ENCODE assay signal across 9 cellular contexts in the genomic region with DNA sequence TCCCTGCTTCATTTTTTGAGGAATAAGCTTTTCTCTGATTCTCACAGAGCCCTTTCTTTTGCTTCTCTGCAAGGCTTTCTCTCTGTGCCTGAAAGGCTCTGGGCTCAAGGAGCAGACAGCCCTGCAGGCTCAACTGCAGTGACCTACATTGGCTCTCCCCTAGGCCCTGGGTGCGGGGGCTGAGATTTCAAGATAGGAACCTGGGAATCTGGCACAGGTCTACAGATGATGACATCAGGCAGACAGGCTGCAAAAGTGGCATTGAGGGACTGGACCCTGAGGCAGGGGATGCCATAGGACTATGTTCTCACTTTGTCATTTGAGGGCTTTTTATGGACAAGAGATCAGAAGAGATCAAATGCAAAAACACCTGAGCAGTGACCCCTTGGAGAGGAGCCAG. TPM values are rescaled to one million over a fixed set of nuclear protein-coding genes. Genes with fewer than 3 reads are reported as not detected.
DNase-seq lines count a peak whose midpoint lies in the region; ATAC-seq, FAIRE-seq and TF ChIP-seq lines count a peak whose summit lies in the region.
"Had no signal": no experiment of that assay in that cellular context is flagged by ENCODE, and none has a peak within 500 bp of the region (broad histone marks: within the 10 kb centered on the region; RNA-seq: fewer than 3 reads in every experiment).

No MANE protein-coding gene starts in this region.

- peak overlapping the region; percentile 65 for H3K4me3 Mint-ChIP-seq in T-helper 17 cell

- no peak overlapping the region for H3K4me3 ChIP-seq in hepatocyte

- DNase-seq in ELF-1 (ENCODE audit: low read depth, low spot score) (peak; percentile 56), T-helper 17 cell (no peak), hepatocyte (ENCODE audit: low spot score) (no peak), sciatic nerve (ENCODE audit: low spot score) (peak; percentile 63), NCI-H1105 (lab: John Stamatoyannopoulos, UW) (no peak), NCI-H1694 (lab: John Stamatoyannopoulos, UW) (no peak), GM12891 (ENCODE audit: insufficient read length, low spot score) (no peak), cerebellar nuclear complex (lab: John Stamatoyannopoulos, UW) (no peak)

- peaks cover 70% of the 10 kb centered on the region for H3K4me1 Mint-ChIP-seq in T-helper 17 cell

- H3K9me3 ChIP-seq in T-helper 17 cell (ENCODE audit: control insufficient read depth, low read length, poor library complexity, severe bottlenecking) (no peaks in the 10 kb centered on the region), hepatocyte (ENCODE audit: low read depth) (no peaks in the 10 kb centered on the region)

- 62% methylated on average over 1 of the region's 1 CpG for WGBS in hepatocyte (ENCODE audit: low lambda C conversion rate, missing lambda C conversion rate)

- no peaks in the 10 kb centered on the region for H3K36me3 ChIP-seq in hepatocyte (replicated peaks; ENCODE audit: insufficient read depth, low read depth)

- peaks cover 77% of the 10 kb centered on the region for H3K4me1 ChIP-seq in hepatocyte (ENCODE audit: insufficient read depth)

- H3K36me3 Mint-ChIP-seq in T-helper 17 cell (ENCODE audit: low read depth), result no peaks in the 10 kb centered on the region

- no peak for TF ChIP-seq CTCF in hepatocyte (IDR thresholded peaks at IDR 0.05; ENCODE audit: poor library complexity)

- H3K27me3 Mint-ChIP-seq in T-helper 17 cell, result no peaks in the 10 kb centered on the region

- no peaks in the 10 kb centered on the region for H4K20me1 ChIP-seq in hepatocyte (ENCODE audit: insufficient read depth, poor library complexity, severe bottlenecking)

- H3K9me2 ChIP-seq in hepatocyte (replicated peaks; ENCODE audit: insufficient read depth), result no peaks in the 10 kb centered on the region

- no peak for TF ChIP-seq POLR2A in GM12891 (IDR thresholded peaks at IDR 0.05; ENCODE audit: low read depth, low read length)

- intact Hi-C loops in sciatic nerve (cut with DNase I), result loop anchor here (10.0 kb wide), 1 partner anchor 54 kb away; no protein-coding TSS in a partner anchor

- peak overlapping the region; percentile 76 for H3K27ac ChIP-seq in hepatocyte

- H3K79me2 ChIP-seq in hepatocyte, result no peaks in the 10 kb centered on the region

- ATAC-seq in T-helper 17 cell (no peak), sciatic nerve (no peak)

- H2AFZ ChIP-seq in hepatocyte, result no peak overlapping the region

- FAIRE-seq in GM12891 (lab: Jason Lieb, UNC), result no peak
- FAIRE-seq: HTR-8/SVneo had no signal

- no peak overlapping the region for H3K4me2 ChIP-seq in hepatocyte

- H3K27me3 ChIP-seq in hepatocyte, result no peaks in the 10 kb centered on the region

- peak overlapping the region; percentile 100 for H3K27ac Mint-ChIP-seq in T-helper 17 cell

TF ChIP-seq in GM12891, 5 proteins besides CTCF, POLR2A, EP300 and RAD21:
- TF ChIP-seq PAX5 (IDR thresholded peaks at IDR 0.05; ENCODE audit: insufficient read depth, low read length, severe bottlenecking), result no peak
- TF ChIP-seq SPI1 (IDR thresholded peaks at IDR 0.05; ENCODE audit: low read depth, low read length), result no peak
- TF ChIP-seq POU2F2 (IDR thresholded peaks at IDR 0.05; ENCODE audit: low read depth, low read length), result no peak
- TF ChIP-seq TAF1 (IDR thresholded peaks at IDR 0.05; ENCODE audit: low read depth, low read length), result no peak
- TF ChIP-seq POLR2AphosphoS5 (IDR thresholded peaks at IDR 0.05; ENCODE audit: low read depth, low read length), result no peak

RNA-seq across cellular contexts. Expression of gene NR1D1, which starts 10.1 kb away (rescaled TPM):
- total RNA-seq in T-helper 17 cell, result 100 to 1,000 TPM; 102 to 145 TPM
- 2.3 and 3.0 TPM in 2 replicates for total RNA-seq in hepatocyte
- polyA plus RNA-seq in hepatocyte, result 6.9 and 7.1 TPM in 2 replicates
- 69.8 TPM for total RNA-seq in sciatic nerve
- polyA plus RNA-seq in GM12891 (2012; ENCODE audit: low read depth, missing spikeins), result 1.6 TPM

RNA-seq across cellular contexts. Expression of gene MSL1, which starts 11.3 kb away (rescaled TPM):
- 100 to 1,000 TPM; 101 to 106 TPM for total RNA-seq in T-helper 17 cell
- total RNA-seq in hepatocyte, result 71.9 and 81.6 TPM in 2 replicates
- 26.7 and 31.4 TPM in 2 replicates for polyA plus RNA-seq in hepatocyte
- 108 TPM for total RNA-seq in sciatic nerve
- polyA plus RNA-seq in GM12891 (2012; ENCODE audit: low read depth, missing spikeins), result 42.1 TPM

RNA-seq across cellular contexts. Expression of gene CASC3, which starts 29.9 kb away (rescaled TPM):
- 100 to 1,000 TPM; 168 to 176 TPM for total RNA-seq in T-helper 17 cell
- total RNA-seq in hepatocyte, result 26.7 and 30.2 TPM in 2 replicates
- 33.0 and 37.5 TPM in 2 replicates for polyA plus RNA-seq in hepatocyte
- 135 TPM for total RNA-seq in sciatic nerve
- 34.8 TPM for polyA plus RNA-seq in GM12891 (2012; ENCODE audit: low read depth, missing spikeins)

RNA-seq across cellular contexts. Expression of gene THRA, which starts 47.7 kb away (rescaled TPM):
- total RNA-seq in T-helper 17 cell (10 to 100 TPM; 29.8 to 32.2 TPM), hepatocyte (35.3 and 40.2 TPM in 2 replicates), sciatic nerve (72.0 TPM)
- polyA plus RNA-seq in hepatocyte, result 20.7 and 22.5 TPM in 2 replicates
- 1.9 TPM for polyA plus RNA-seq in GM12891 (2012; ENCODE audit: low read depth, missing spikeins)

RNA-seq across cellular contexts. Expression of gene MED24, which starts 56.2 kb away (rescaled TPM):
- total RNA-seq in T-helper 17 cell, result 10 to 100 TPM; 73.7 to 77.5 TPM
- total RNA-seq in hepatocyte, result 55.7 and 66.8 TPM in 2 replicates
- polyA plus RNA-seq in hepatocyte, result 69.8 and 69.9 TPM in 2 replicates
- 74.7 TPM for total RNA-seq in sciatic nerve
- polyA plus RNA-seq in GM12891 (2012; ENCODE audit: low read depth, missing spikeins), result 41.6 TPM

Comparison
In these comparisons a context has a peak if more than half of its experiments do, and no peak if none do; other contexts are left out.
1. DNase-seq: peak in ELF-1 (single experiment) and sciatic nerve (single experiment); none in T-helper 17 cell (0 of 3), hepatocyte (single experiment), NCI-H1105 (single experiment), NCI-H1694 (single experiment), GM12891 (single experiment) and cerebellar nuclear complex (0 of 2).
2. RNA of gene NR1D1, which starts 10.1 kb away (total RNA-seq): 102 to 145 TPM in T-helper 17 cell and 69.8 TPM in sciatic nerve (single experiment); 2.3 to 3.0 TPM in hepatocyte; every median in the first group is over 10 times any median in the second.